ENCODE assay signal across 12 cellular contexts in the genomic region with DNA sequence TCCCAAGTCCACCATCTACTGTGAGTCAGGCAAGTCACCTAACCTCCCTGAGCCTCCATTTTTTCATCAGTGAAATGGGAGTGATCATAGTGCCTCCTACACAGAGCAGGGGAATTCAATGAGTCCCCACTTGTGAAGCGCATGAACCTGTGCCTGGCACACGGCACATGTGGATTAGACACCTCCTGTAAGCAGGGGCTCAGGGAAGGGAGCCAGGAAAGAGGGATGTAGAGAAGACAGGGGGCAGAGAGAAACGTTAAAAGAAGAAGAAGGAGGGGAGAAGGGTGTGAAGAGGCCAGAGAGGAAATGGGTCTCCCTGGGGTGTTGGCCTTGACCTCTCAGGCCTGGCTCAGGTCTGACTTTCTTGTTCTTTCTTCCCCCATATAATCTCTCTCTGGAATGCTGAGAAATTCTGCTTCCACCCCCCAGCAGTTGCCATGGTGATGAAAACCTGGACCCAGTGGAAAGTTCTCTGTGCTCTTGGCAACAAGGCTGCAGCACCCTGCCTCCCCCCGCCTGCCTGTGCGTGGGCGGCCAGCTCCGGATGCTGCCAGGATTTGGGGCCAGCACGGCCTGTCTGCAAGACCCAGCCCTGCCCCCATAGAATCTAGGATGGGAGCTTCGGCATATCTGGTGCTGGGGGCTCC.
A peak's percentile ranks its signal among the peaks of the same experiment; 100 is the strongest.
DNase-seq lines count a peak whose midpoint lies in the region; ATAC-seq and TF ChIP-seq lines count a peak whose summit lies in the region.
"Had no signal": no experiment of that assay in that cellular context is flagged by ENCODE, and none has a peak within 500 bp of the region (broad histone marks: within the 10 kb centered on the region; RNA-seq: fewer than 3 reads in every experiment).

No MANE protein-coding gene starts in this region.

- H3F3A ChIP-seq in neural progenitor cell (ENCODE audit: low read depth) = no peaks in the 10 kb centered on the region

- H3K36me3 Mint-ChIP-seq in neural progenitor cell = no peaks in the 10 kb centered on the region
- H3K36me3 Mint-ChIP-seq: activated naive CD8-positive, alpha-beta T cell treated with anti-CD3 and anti-CD28 coated beads, Interleukin-2, amount 10 ng/mL, durations not matched to agents 7 days and 5 days had no signal

- no peak overlapping the region for H3K4me2 ChIP-seq in neural progenitor cell

- H3K27ac Mint-ChIP-seq in neural progenitor cell = peak overlapping the region; percentile 99
- H3K27ac Mint-ChIP-seq: activated naive CD8-positive, alpha-beta T cell treated with anti-CD3 and anti-CD28 coated beads, Interleukin-2, amount 10 ng/mL, durations not matched to agents 7 days and 5 days had no signal

- H2AFZ ChIP-seq in neural progenitor cell (replicated peaks) = no peak overlapping the region

- H3K9ac ChIP-seq in neural progenitor cell = no peak overlapping the region

- DNase-seq in AG08395 (ENCODE audit: low spot score) = peak; percentile 49
- DNase-seq in NCI-H2227 (lab: John Stamatoyannopoulos, UW; ENCODE audit: unreplicated experiment) = peak; percentile 21
- peak; percentile 8 for DNase-seq in fibroblast of peridontal ligament (ENCODE audit: extremely low read depth)
- no peak for DNase-seq in neural progenitor cell (ENCODE audit: low spot score)
- no peak for DNase-seq in T-helper 1 cell
- DNase-seq: activated naive CD8-positive, alpha-beta T cell treated with anti-CD3 and anti-CD28 coated beads, Interleukin-2, amount 10 ng/mL, durations not matched to agents 7 days and 5 days; islet precursor cell; NCI-H1048 had no signal

- no peak overlapping the region for H3K27ac ChIP-seq in neural progenitor cell
- H3K27ac ChIP-seq: C4-2B had no signal

- H3K4me1 Mint-ChIP-seq in neural progenitor cell = peaks cover 58% of the 10 kb centered on the region
- H3K4me1 Mint-ChIP-seq: activated naive CD8-positive, alpha-beta T cell treated with anti-CD3 and anti-CD28 coated beads, Interleukin-2, amount 10 ng/mL, durations not matched to agents 7 days and 5 days had no signal

- ATAC-seq in esophagus mucosa (no peak), GM21786 (IDR thresholded peaks at IDR 0.05; ENCODE audit: unreplicated experiment) (no peak), GM19467 (IDR thresholded peaks at IDR 0.05; ENCODE audit: unreplicated experiment) (no peak)

- H3K9me3 ChIP-seq in neural progenitor cell (ENCODE audit: low read depth) = no peaks in the 10 kb centered on the region

- no peaks in the 10 kb centered on the region for H3K27me3 ChIP-seq in neural progenitor cell

- H3K27me3 Mint-ChIP-seq in neural progenitor cell (ENCODE audit: insufficient read depth, low read depth) = peaks cover 20% of the 10 kb centered on the region
- H3K27me3 Mint-ChIP-seq: activated naive CD8-positive, alpha-beta T cell treated with anti-CD3 and anti-CD28 coated beads, Interleukin-2, amount 10 ng/mL, durations not matched to agents 7 days and 5 days had no signal

- peaks cover 8% of the 10 kb centered on the region for H3K4me1 ChIP-seq in neural progenitor cell

- TF ChIP-seq CTCF in neural progenitor cell (IDR thresholded peaks at IDR 0.05) = no peak

- H3K79me2 ChIP-seq in neural progenitor cell (ENCODE audit: low read depth) = no peaks in the 10 kb centered on the region

- peaks cover 3% of the 10 kb centered on the region for H3K9me3 Mint-ChIP-seq in neural progenitor cell
- H3K9me3 Mint-ChIP-seq: activated naive CD8-positive, alpha-beta T cell treated with anti-CD3 and anti-CD28 coated beads, Interleukin-2, amount 10 ng/mL, durations not matched to agents 7 days and 5 days had no signal

- no peaks in the 10 kb centered on the region for H4K20me1 ChIP-seq in neural progenitor cell (ENCODE audit: low read depth)

- no peaks in the 10 kb centered on the region for H3K36me3 ChIP-seq in neural progenitor cell

- H3K4me3 ChIP-seq in neural progenitor cell = no peak overlapping the region

- H3K4me3 Mint-ChIP-seq in neural progenitor cell = peak overlapping the region; percentile 77
- H3K4me3 Mint-ChIP-seq: activated naive CD8-positive, alpha-beta T cell treated with anti-CD3 and anti-CD28 coated beads, Interleukin-2, amount 10 ng/mL, durations not matched to agents 7 days and 5 days had no signal

Comparison
In these comparisons a context has a peak if more than half of its experiments do, and no peak if none do; other contexts are left out.
1. DNase-seq: peak in AG08395 (single experiment), NCI-H2227 (single experiment) and fibroblast of peridontal ligament (single experiment); none in neural progenitor cell (single experiment) and T-helper 1 cell (0 of 5).